In genomic region chr17:81238815-81239713, GRCh38 we compare ENCODE assay signal across 1 cellular context.
A peak's percentile ranks its signal among the peaks of the same experiment; 100 is the strongest.
TF ChIP-seq lines count a peak whose summit lies in the region.

NDUFAF8 (plus strand) TSS chr17:81239318; CDS start chr17:81239364, 46 bp downstream.
TEPSIN (minus strand) TSS chr17:81239055; CDS start chr17:81239033, 22 bp downstream.

TF ChIP-seq in HepG2, 621 proteins besides CTCF, POLR2A, EP300 and RAD21 (continued from another document and continues in another):
- TF ChIP-seq TFDP1 (CRISPR knock-in tag; IDR thresholded peaks at IDR 0.05; ENCODE audit: borderline replicate concordance) (peak; percentile 33; the same call in 1 of the 2 replicates), ZBTB20 (CRISPR knock-in tag; IDR thresholded peaks at IDR 0.05; ENCODE audit: borderline replicate concordance, low read depth) (0 out of 2 replicates have a peak, but pooled peaks have one; percentile 21), REXO4 (CRISPR knock-in tag; IDR thresholded peaks at IDR 0.05; ENCODE audit: borderline replicate concordance) (peak; percentile 57; the same call in 1 of the 2 replicates), ZNF460 (CRISPR knock-in tag; IDR thresholded peaks at IDR 0.05; ENCODE audit: borderline replicate concordance) (no peak), HNF1A (IDR thresholded peaks at IDR 0.05; ENCODE audit: low read depth) (no peak), HNF1A (CRISPR knock-in tag; IDR thresholded peaks at IDR 0.05; ENCODE audit: borderline replicate concordance) (peak; percentile 7; the same call in 1 of the 2 replicates), BCL3 (CRISPR knock-in tag; IDR thresholded peaks at IDR 0.05) (peak; percentile 81; the same call in 1 of the 2 replicates), ZNF780A (CRISPR knock-in tag; IDR thresholded peaks at IDR 0.05) (no peak), HDAC6 (IDR thresholded peaks at IDR 0.05; ENCODE audit: low read depth, low read length) (no peak), ZNF331 (CRISPR knock-in tag; IDR thresholded peaks at IDR 0.05) (no peak; the same call in 1 of the 2 replicates), SOX5 (CRISPR knock-in tag; IDR thresholded peaks at IDR 0.05; ENCODE audit: borderline replicate concordance) (no peak), ZNF619 (CRISPR knock-in tag; IDR thresholded peaks at IDR 0.05) (no peak; the same call in 1 of the 2 replicates), SATB2 (CRISPR knock-in tag; IDR thresholded peaks at IDR 0.05) (peak; percentile 49; the same call in 1 of the 2 replicates), SAP130 (CRISPR knock-in tag; IDR thresholded peaks at IDR 0.05; ENCODE audit: low read depth) (peak; percentile 98), RBM39 (IDR thresholded peaks at IDR 0.05; ENCODE audit: low read depth, low read length, poor library complexity, severe bottlenecking) (peak; percentile 99), HMGA1 (CRISPR knock-in tag; conservative IDR thresholded peaks at IDR 0.05) (no peak), ZNF660 (CRISPR knock-in tag; IDR thresholded peaks at IDR 0.05; ENCODE audit: borderline replicate concordance, low read depth) (no peak), PHF5A (CRISPR knock-in tag; IDR thresholded peaks at IDR 0.05; ENCODE audit: low read depth, unreplicated experiment) (no peak), MIXL1 (CRISPR knock-in tag; IDR thresholded peaks at IDR 0.05) (peak; percentile 73; the same call in 1 of the 2 replicates), MED8 (CRISPR knock-in tag; IDR thresholded peaks at IDR 0.05; ENCODE audit: insufficient replicate concordance) (no peak), HNRNPL (IDR thresholded peaks at IDR 0.05; ENCODE audit: low read depth, low read length) (peak; percentile 47; the same call in 1 of the 2 replicates), ZNF256 (CRISPR knock-in tag; conservative IDR thresholded peaks at IDR 0.05) (no peak), HMGXB4 (CRISPR knock-in tag; IDR thresholded peaks at IDR 0.05; ENCODE audit: borderline replicate concordance in 1 of 2, low read depth in 1 of 2) (peak; percentile 15 to 81; a peak in 2 of 4 replicates), ZNF776 (CRISPR knock-in tag; IDR thresholded peaks at IDR 0.05) (peak; percentile 67; the same call in 1 of the 2 replicates), MTA3 (CRISPR knock-in tag; IDR thresholded peaks at IDR 0.05) (no peak), ZXDC (CRISPR knock-in tag; IDR thresholded peaks at IDR 0.05) (peak; percentile 48; the same call in 1 of the 2 replicates), ZNF430 (CRISPR knock-in tag; IDR thresholded peaks at IDR 0.05) (peak; percentile 19; the same call in 1 of the 2 replicates), RAD51 (IDR thresholded peaks at IDR 0.05; ENCODE audit: borderline replicate concordance) (no peak), FLYWCH1 (CRISPR knock-in tag; IDR thresholded peaks at IDR 0.05) (no peak), RNF219 (CRISPR knock-in tag; IDR thresholded peaks at IDR 0.05) (no peak), HNRNPK (IDR thresholded peaks at IDR 0.05; ENCODE audit: low read depth, low read length, poor library complexity, severe bottlenecking) (peak; percentile 85), IRF1 (CRISPR knock-in tag; IDR thresholded peaks at IDR 0.05; ENCODE audit: low read depth) (0 out of 2 replicates have a peak, but pooled peaks have one; percentile 21), ZNF558 (CRISPR knock-in tag; IDR thresholded peaks at IDR 0.05; ENCODE audit: borderline replicate concordance) (peak; percentile 80; the same call in 1 of the 2 replicates), BRD4 (CRISPR knock-in tag; IDR thresholded peaks at IDR 0.05) (peak; percentile 41), NFIB (CRISPR knock-in tag; IDR thresholded peaks at IDR 0.05; ENCODE audit: borderline replicate concordance) (no peak), SMAD1 (CRISPR knock-in tag; IDR thresholded peaks at IDR 0.05; ENCODE audit: borderline replicate concordance, low read depth) (peak; percentile 56; the same call in 1 of the 2 replicates), ATM (IDR thresholded peaks at IDR 0.05; ENCODE audit: borderline replicate concordance) (no peak), TAF1 (CRISPR knock-in tag; IDR thresholded peaks at IDR 0.05) (peak; percentile 70), ZNF782 (CRISPR knock-in tag; IDR thresholded peaks at IDR 0.05; ENCODE audit: borderline replicate concordance) (no peak; the same call in 1 of the 2 replicates), ZNF282 (IDR thresholded peaks at IDR 0.05; ENCODE audit: partially characterized antibody) (no peak), BCLAF1 (IDR thresholded peaks at IDR 0.05) (no peak), KMT2A (CRISPR knock-in tag; IDR thresholded peaks at IDR 0.05) (peak; percentile 75; the same call in 1 of the 2 replicates), FIP1L1 (IDR thresholded peaks at IDR 0.05; ENCODE audit: borderline replicate concordance, insufficient read depth, low read depth, low read length) (no peak), PCBP1 (IDR thresholded peaks at IDR 0.05; ENCODE audit: borderline replicate concordance, low read depth, low read length) (peak; percentile 100), KLF9 (CRISPR knock-in tag; IDR thresholded peaks at IDR 0.05; ENCODE audit: low read depth) (peak; percentile 53; the same call in 1 of the 2 replicates), ZNF547 (CRISPR knock-in tag; IDR thresholded peaks at IDR 0.05) (peak; percentile 49; the same call in 1 of the 2 replicates)
